In the genomic region with DNA sequence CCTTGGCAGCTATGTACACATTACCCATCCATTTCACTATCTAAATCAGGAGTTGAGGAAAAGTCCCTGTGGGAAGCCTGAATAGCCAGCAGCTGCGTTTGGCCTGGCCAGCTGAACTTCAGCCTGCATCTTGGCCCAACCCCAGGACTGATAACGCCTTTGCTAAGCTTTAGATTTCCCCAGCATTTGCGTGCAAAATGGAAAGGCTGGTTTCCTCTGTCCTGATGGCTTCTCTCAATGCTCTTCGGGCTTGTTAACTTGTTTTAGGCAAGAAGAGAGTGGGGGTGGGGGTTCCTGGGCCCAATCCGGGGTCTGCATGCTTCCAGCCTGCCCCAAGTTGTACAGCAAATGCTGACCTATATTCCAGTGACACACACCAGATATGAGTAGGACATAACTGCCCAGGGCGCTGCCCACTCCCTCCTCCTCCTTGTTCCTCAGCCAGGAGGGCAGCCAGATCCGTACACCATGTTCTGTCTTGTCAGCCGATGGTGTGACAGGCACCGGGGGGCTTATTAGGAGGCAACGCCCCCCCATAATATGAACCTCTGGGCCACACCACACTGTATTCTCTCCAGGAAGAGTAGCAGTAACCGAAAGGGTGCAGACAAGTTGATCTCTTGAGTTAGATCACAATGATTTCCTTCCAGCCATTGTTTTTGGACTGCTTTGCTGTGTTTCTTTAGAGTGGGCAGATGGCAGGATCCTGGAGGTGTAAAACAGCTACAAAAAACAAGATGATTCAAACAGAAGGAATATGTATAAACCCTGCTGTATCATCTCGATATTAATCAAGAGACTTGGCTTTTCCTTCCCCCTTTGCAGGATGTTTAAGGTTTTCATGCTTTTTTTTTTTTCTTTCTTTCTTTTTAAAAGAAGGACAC, we compare ENCODE assay signal across 9 cellular contexts.
DNase-seq lines count a peak whose midpoint lies in the region; ATAC-seq lines count a peak whose summit lies in the region.
"Had no signal": no experiment of that assay in that cellular context is flagged by ENCODE, and none has a peak within 500 bp of the region (broad histone marks: within the 10 kb centered on the region; RNA-seq: fewer than 3 reads in every experiment).

No MANE protein-coding gene starts in this region.

- H3K4me3 ChIP-seq in stomach smooth muscle (ENCODE audit: low read length in 2 of 2) = peak overlapping the region in 1 of 2 donors; percentile 16

- H3K9me3 ChIP-seq in stomach smooth muscle (ENCODE audit: control insufficient read depth in 2 of 2, low read length in 2 of 2) = no peaks in the 10 kb centered on the region

- ATAC-seq in left colon = peak; percentile 91
- no peak for ATAC-seq in GM21360 (IDR thresholded peaks at IDR 0.05; ENCODE audit: unreplicated experiment)
- ATAC-seq in HG02610 (IDR thresholded peaks at IDR 0.05; ENCODE audit: unreplicated experiment) = no peak

- H3K27ac ChIP-seq in stomach smooth muscle (ENCODE audit: low read length) = peak overlapping the region; percentile 20

- intact Hi-C loops in left colon (cut with DNase I, micrococcal nuclease) = no loop called here

- H3K9ac ChIP-seq in stomach smooth muscle (ENCODE audit: low read length in 2 of 2) = no peak overlapping the region

- H3K36me3 ChIP-seq in stomach smooth muscle (ENCODE audit: control insufficient read depth in 2 of 2, insufficient read depth in 2 of 2, low read length in 2 of 2) = no peaks in the 10 kb centered on the region

- peak; percentile 85 for DNase-seq in M059J (ENCODE audit: low read depth)
- peak; percentile 52 to 89 for DNase-seq in cerebellar nuclear complex (lab: John Stamatoyannopoulos, UW)
- peak; percentile 73 to 77 for DNase-seq in left colon
- no peak for DNase-seq in NCI-H1694 treated with DMSO at 0.1 percent for 48 hours (lab: John Stamatoyannopoulos, UW)
- no peak for DNase-seq in activated CD4-positive, alpha-beta T cell treated with anti-CD3 and anti-CD28 coated beads, Interleukin-2, amount 50 U/mL, for 4 hours
- DNase-seq: activated naive CD4-positive, alpha-beta T cell had no signal

- peaks cover 8% of the 10 kb centered on the region for H3K4me1 ChIP-seq in stomach smooth muscle (ENCODE audit: control insufficient read depth, insufficient read depth, low read length)

- H3K27me3 ChIP-seq in stomach smooth muscle (ENCODE audit: control insufficient read depth in 1 of 2, insufficient read depth in 2 of 2, low read length in 2 of 2) = no peaks in the 10 kb centered on the region

Comparison
In these comparisons a context has a peak if more than half of its experiments do, and no peak if none do; other contexts are left out.
1. DNase-seq: peak in M059J (single experiment), cerebellar nuclear complex (2 of 2) and left colon (2 of 2); none in NCI-H1694 treated with DMSO at 0.1 percent for 48 hours (single experiment) and activated CD4-positive, alpha-beta T cell treated with anti-CD3 and anti-CD28 coated beads, Interleukin-2, amount 50 U/mL, for 4 hours (0 of 2).